In genomic region chr4:112732142-112732541, GRCh38 we compare ENCODE assay signal across 1 cellular context.
TF ChIP-seq lines count a peak whose summit lies in the region.

No MANE protein-coding gene starts in this region.

TF ChIP-seq in H1, 55 proteins besides CTCF, POLR2A, EP300 and RAD21:
- no peak for TF ChIP-seq SRF (IDR thresholded peaks at IDR 0.05; ENCODE audit: low read depth, low read length)
- TF ChIP-seq CHD1 (IDR thresholded peaks at IDR 0.05; ENCODE audit: low read depth, low read length): no peak
- no peak for TF ChIP-seq SP2 (IDR thresholded peaks at IDR 0.05; ENCODE audit: low read length)
- no peak for TF ChIP-seq NRF1 (IDR thresholded peaks at IDR 0.05; ENCODE audit: low read depth, low read length)
